ENCODE assay signal across 1 cellular context in the genomic region with DNA sequence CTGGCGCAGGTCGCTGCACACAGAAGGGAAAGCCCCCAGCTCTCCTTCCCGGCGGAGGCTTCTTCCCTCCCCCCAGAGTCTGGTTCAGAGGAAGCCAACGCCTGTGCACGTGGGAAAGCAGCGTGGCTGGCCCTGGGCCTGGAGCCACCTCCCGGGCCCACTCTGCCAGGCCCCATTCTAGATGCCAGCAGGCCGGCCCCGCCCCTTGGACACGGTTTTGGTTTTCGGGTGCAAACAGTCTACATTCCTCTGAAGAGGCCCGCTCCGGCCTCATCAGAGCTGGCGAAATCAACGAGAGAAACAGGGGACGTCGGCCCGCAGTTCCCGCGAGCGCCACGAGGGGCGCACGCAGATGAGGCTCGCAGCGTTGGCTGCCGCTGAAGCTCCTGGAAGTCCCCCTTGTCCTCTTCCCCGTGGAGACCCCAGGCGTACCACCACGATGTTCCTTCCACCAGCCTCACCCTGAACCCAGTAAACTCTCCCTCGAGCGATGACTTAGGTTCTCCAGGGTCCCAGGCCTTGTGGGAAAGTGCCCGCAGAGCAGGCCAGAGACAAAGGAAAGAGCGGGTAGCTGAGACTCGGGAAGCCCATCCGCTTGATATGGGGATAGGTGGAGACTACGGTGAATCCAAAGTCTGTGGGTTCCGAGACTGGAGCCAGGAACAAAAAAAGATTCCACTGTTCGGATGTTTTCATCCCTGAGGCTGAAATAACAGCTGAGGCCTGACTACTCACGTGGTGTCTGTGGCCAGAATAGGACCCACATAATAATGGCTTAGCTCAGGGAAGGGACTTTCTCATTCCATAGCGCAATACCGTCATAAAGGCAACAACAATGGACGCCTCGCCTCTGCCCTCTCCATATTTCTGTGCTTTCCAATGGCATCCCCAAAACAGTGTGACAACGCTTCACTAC.
TF ChIP-seq lines count a peak whose summit lies in the region.

No MANE protein-coding gene starts in this region.

TF ChIP-seq in K562, 482 proteins besides CTCF, POLR2A, EP300 and RAD21 (continued from another document):
- TF ChIP-seq, protein P1, sequence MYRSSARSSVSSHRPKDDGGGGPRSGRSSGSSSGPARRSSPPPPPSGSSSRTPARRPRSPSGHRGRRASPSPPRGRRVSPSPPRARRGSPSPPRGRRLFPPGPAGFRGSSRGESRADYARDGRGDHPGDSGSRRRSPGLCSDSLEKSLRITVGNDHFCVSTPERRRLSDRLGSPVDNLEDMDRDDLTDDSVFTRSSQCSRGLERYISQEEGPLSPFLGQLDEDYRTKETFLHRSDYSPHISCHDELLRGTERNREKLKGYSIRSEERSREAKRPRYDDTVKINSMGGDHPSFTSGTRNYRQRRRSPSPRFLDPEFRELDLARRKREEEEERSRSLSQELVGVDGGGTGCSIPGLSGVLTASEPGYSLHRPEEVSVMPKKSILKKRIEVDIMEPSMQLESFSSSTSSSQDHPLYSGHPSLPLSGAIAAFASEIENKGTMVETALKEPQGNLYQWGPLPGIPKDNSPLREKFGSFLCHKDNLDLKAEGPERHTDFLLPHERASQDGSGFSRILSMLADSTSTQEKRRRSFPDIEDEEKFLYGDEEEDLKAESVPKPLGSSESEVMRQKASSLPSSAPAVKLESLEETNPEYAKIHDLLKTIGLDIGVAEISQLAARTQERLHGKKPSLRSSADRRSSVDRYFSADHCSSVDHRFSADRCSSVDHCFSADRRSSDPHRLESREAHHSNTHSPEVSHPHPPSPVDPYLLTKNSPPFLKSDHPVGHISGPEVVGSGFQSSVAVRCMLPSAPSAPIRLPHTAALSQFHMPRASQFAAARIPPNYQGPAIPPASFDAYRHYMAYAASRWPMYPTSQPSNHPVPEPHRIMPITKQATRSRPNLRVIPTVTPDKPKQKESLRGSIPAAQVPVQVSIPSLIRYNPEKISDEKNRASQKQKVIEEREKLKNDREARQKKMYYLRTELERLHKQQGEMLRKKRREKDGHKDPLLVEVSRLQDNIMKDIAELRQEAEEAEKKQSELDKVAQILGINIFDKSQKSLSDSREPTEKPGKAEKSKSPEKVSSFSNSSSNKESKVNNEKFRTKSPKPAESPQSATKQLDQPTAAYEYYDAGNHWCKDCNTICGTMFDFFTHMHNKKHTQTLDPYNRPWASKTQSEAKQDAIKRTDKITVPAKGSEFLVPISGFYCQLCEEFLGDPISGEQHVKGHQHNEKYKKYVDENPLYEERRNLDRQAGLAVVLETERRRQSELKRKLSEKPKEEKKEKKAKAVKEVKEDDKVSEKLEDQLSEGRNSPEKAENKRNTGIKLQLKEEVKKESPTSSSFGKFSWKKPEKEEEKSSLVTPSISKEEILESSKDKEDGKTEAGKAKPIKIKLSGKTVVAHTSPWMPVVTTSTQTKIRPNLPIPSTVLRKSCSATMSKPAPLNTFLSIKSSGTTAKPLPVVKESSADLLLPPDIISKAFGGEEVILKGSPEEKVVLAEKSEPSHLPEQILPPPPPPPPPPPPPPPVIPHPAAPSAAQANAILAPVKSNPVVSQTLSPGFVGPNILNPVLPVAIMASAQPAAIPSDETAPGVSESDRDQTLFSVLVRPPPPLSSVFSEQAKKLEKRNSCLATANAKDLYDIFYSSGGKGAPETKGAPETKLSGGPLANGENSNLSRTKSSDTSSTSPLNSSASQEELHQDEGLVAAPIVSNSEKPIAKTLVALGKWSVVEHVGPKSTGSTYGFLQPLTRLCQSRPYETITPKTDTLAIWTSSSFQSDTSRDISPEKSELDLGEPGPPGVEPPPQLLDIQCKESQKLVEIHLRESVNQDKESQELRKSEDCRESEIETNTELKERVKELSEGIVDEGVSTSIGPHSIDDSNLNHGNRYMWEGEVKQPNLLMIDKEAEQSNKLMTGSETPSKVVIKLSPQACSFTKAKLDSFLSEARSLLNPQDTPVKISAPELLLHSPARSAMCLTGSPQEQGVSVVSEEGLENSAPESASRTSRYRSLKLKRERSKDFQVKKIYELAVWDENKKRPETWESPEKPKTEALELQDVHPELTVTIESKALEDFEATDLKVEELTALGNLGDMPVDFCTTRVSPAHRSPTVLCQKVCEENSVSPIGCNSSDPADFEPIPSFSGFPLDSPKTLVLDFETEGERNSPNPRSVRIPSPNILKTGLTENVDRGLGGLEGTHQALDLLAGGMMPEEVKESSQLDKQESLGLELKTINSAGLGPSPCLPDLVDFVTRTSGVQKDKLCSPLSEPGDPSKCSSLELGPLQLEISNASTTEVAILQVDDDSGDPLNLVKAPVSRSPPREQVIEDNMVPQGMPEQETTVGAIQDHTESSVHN (IDR thresholded peaks at IDR 0.05; ENCODE audit: borderline replicate concordance in 1 of 2, low read depth in 1 of 2), result no peak
- TF ChIP-seq, protein P2, sequence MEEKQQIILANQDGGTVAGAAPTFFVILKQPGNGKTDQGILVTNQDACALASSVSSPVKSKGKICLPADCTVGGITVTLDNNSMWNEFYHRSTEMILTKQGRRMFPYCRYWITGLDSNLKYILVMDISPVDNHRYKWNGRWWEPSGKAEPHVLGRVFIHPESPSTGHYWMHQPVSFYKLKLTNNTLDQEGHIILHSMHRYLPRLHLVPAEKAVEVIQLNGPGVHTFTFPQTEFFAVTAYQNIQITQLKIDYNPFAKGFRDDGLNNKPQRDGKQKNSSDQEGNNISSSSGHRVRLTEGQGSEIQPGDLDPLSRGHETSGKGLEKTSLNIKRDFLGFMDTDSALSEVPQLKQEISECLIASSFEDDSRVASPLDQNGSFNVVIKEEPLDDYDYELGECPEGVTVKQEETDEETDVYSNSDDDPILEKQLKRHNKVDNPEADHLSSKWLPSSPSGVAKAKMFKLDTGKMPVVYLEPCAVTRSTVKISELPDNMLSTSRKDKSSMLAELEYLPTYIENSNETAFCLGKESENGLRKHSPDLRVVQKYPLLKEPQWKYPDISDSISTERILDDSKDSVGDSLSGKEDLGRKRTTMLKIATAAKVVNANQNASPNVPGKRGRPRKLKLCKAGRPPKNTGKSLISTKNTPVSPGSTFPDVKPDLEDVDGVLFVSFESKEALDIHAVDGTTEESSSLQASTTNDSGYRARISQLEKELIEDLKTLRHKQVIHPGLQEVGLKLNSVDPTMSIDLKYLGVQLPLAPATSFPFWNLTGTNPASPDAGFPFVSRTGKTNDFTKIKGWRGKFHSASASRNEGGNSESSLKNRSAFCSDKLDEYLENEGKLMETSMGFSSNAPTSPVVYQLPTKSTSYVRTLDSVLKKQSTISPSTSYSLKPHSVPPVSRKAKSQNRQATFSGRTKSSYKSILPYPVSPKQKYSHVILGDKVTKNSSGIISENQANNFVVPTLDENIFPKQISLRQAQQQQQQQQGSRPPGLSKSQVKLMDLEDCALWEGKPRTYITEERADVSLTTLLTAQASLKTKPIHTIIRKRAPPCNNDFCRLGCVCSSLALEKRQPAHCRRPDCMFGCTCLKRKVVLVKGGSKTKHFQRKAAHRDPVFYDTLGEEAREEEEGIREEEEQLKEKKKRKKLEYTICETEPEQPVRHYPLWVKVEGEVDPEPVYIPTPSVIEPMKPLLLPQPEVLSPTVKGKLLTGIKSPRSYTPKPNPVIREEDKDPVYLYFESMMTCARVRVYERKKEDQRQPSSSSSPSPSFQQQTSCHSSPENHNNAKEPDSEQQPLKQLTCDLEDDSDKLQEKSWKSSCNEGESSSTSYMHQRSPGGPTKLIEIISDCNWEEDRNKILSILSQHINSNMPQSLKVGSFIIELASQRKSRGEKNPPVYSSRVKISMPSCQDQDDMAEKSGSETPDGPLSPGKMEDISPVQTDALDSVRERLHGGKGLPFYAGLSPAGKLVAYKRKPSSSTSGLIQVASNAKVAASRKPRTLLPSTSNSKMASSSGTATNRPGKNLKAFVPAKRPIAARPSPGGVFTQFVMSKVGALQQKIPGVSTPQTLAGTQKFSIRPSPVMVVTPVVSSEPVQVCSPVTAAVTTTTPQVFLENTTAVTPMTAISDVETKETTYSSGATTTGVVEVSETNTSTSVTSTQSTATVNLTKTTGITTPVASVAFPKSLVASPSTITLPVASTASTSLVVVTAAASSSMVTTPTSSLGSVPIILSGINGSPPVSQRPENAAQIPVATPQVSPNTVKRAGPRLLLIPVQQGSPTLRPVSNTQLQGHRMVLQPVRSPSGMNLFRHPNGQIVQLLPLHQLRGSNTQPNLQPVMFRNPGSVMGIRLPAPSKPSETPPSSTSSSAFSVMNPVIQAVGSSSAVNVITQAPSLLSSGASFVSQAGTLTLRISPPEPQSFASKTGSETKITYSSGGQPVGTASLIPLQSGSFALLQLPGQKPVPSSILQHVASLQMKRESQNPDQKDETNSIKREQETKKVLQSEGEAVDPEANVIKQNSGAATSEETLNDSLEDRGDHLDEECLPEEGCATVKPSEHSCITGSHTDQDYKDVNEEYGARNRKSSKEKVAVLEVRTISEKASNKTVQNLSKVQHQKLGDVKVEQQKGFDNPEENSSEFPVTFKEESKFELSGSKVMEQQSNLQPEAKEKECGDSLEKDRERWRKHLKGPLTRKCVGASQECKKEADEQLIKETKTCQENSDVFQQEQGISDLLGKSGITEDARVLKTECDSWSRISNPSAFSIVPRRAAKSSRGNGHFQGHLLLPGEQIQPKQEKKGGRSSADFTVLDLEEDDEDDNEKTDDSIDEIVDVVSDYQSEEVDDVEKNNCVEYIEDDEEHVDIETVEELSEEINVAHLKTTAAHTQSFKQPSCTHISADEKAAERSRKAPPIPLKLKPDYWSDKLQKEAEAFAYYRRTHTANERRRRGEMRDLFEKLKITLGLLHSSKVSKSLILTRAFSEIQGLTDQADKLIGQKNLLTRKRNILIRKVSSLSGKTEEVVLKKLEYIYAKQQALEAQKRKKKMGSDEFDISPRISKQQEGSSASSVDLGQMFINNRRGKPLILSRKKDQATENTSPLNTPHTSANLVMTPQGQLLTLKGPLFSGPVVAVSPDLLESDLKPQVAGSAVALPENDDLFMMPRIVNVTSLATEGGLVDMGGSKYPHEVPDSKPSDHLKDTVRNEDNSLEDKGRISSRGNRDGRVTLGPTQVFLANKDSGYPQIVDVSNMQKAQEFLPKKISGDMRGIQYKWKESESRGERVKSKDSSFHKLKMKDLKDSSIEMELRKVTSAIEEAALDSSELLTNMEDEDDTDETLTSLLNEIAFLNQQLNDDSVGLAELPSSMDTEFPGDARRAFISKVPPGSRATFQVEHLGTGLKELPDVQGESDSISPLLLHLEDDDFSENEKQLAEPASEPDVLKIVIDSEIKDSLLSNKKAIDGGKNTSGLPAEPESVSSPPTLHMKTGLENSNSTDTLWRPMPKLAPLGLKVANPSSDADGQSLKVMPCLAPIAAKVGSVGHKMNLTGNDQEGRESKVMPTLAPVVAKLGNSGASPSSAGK (IDR thresholded peaks at IDR 0.05), result peak; percentile 72
- TF ChIP-seq, protein P3, sequence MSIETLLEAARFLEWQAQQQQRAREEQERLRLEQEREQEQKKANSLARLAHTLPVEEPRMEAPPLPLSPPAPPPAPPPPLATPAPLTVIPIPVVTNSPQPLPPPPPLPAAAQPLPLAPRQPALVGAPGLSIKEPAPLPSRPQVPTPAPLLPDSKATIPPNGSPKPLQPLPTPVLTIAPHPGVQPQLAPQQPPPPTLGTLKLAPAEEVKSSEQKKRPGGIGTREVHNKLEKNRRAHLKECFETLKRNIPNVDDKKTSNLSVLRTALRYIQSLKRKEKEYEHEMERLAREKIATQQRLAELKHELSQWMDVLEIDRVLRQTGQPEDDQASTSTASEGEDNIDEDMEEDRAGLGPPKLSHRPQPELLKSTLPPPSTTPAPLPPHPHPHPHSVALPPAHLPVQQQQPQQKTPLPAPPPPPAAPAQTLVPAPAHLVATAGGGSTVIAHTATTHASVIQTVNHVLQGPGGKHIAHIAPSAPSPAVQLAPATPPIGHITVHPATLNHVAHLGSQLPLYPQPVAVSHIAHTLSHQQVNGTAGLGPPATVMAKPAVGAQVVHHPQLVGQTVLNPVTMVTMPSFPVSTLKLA (conservative IDR thresholded peaks at IDR 0.05), result 0 out of 4 replicates have a peak, but pooled peaks of 1 of the 2 experiments have one; percentile 15
- TF ChIP-seq CREM (IDR thresholded peaks at IDR 0.05; ENCODE audit: low read depth) (peak; percentile 37; the same call in 1 of the 2 replicates), ZNF408 (CRISPR knock-in tag; IDR thresholded peaks at IDR 0.05; ENCODE audit: low read depth) (no peak), FIP1L1 (IDR thresholded peaks at IDR 0.05; ENCODE audit: low read depth, low read length, poor library complexity, severe bottlenecking) (peak; percentile 24)
